11 cellular contexts compared by ENCODE assay signal in the genomic region with DNA sequence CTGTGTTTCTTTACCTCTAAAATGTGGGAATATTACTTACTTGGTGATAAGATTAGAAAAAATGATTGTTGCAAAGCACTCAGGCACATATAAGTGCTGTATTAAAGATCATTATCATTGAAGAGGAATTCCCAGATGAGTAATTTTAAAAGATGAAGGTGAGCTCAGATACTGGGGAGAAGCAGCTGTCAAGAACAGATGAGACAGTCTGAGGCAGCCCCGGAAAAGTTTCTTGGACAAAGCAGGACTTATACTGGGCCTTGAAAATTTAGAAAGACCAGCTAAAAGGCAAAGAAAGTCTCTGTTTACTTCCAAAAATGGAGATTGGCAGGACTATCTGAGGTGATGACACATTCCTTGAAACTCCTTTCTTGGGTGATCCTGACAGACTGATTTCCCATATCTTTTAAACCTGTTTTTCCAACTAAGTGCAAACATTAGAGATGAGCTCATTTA.
DNase-seq lines count a peak whose midpoint lies in the region; ATAC-seq and TF ChIP-seq lines count a peak whose summit lies in the region.
"Had no signal": no experiment of that assay in that cellular context is flagged by ENCODE, and none has a peak within 500 bp of the region (broad histone marks: within the 10 kb centered on the region; RNA-seq: fewer than 3 reads in every experiment).

No MANE protein-coding gene starts in this region.

- H3K36me3 ChIP-seq in spleen (no peaks in the 10 kb centered on the region), stomach (no peaks in the 10 kb centered on the region)
- H3K36me3 ChIP-seq: MG63 had no signal

- H3K4me1 ChIP-seq in spleen (peaks cover 4 to 35% (median 15%) of the 10 kb centered on the region in 6 donors), stomach (peaks cover 0 to 18% (median 0%) of the 10 kb centered on the region in 4 donors)

- no peaks in the 10 kb centered on the region for H3K27me3 ChIP-seq in spleen (replicated peaks in 1 of 7)
- H3K27me3 ChIP-seq in stomach: no peaks in the 10 kb centered on the region
- H3K27me3 ChIP-seq: MG63 had no signal

- peak overlapping the region in 7 of 8 donors; percentile 54 to 89 (median 69) for H3K27ac ChIP-seq in spleen
- H3K27ac ChIP-seq in stomach: peak overlapping the region in 2 of 5 donors; percentile 27 to 63

- DNase-seq in M059J (ENCODE audit: low read depth) (peak; percentile 51), spleen (no peak), stomach (no peak), DMS53 treated with DMSO at 0.1 percent for 48 hours (lab: John Stamatoyannopoulos, UW; ENCODE audit: unreplicated experiment) (no peak)
- DNase-seq: activated naive CD8-positive, alpha-beta T cell treated with anti-CD3 and anti-CD28 coated beads, Interleukin-2, amount 10 ng/mL, durations not matched to agents 7 days and 5 days; CD4-positive, alpha-beta memory T cell had no signal

- H3K4me3 ChIP-seq in spleen (peak overlapping the region in 1 of 8 donors; percentile 9), stomach (no peak overlapping the region)
- H3K4me3 ChIP-seq: MG63 had no signal

- TF ChIP-seq POLR2A in spleen (IDR thresholded peaks at IDR 0.05): no peak
- no peak for TF ChIP-seq POLR2A in stomach (IDR thresholded peaks at IDR 0.05)

- ATAC-seq in GM21390 (IDR thresholded peaks at IDR 0.05; ENCODE audit: unreplicated experiment) (peak; percentile 6), esophagus mucosa (peak; percentile 75), HG03378 (IDR thresholded peaks at IDR 0.05; ENCODE audit: unreplicated experiment) (no peak), GM19324 (IDR thresholded peaks at IDR 0.05; ENCODE audit: low FRiP score, unreplicated experiment) (no peak)

- TF ChIP-seq CTCF in spleen (IDR thresholded peaks at IDR 0.05 in 8 of 11, conservative IDR thresholded peaks at IDR 0.05 in 3 of 11): no peak
- no peak for TF ChIP-seq CTCF in stomach (IDR thresholded peaks at IDR 0.05)

- H3K9me3 ChIP-seq in spleen: no peaks in the 10 kb centered on the region
- no peaks in the 10 kb centered on the region for H3K9me3 ChIP-seq in stomach
- H3K9me3 ChIP-seq: MG63 had no signal

- TF ChIP-seq EP300 in stomach (IDR thresholded peaks at IDR 0.05): no peak

- intact Hi-C loops in spleen (cut with DNase I; ENCODE audit: low total_unique reads) (no loop called here), stomach (cut with DNase I; ENCODE audit: low total_unique reads) (no loop called here)

- WGBS in spleen, 5 donors: 82 to 97% (median 86%) methylated on average over 1 of the region's 1 CpG
- 73 to 91% (median 79%) methylated on average over 1 of the region's 1 CpG for WGBS in stomach, 5 donors

Comparison
In these comparisons a context has a peak if more than half of its experiments do, and no peak if none do; other contexts are left out.
1. ATAC-seq: peak in GM21390 (single experiment) and esophagus mucosa (single experiment); none in HG03378 (single experiment) and GM19324 (single experiment).